In genomic region chr1:20400341-20401177, GRCh38 we compare ENCODE assay signal across 2 cellular contexts.
TF ChIP-seq lines count a peak whose summit lies in the region.

No MANE protein-coding gene starts in this region.

TF ChIP-seq in GM23338, 12 proteins besides CTCF, POLR2A, EP300 and RAD21:
- TF ChIP-seq EZH2 (IDR thresholded peaks at IDR 0.05; ENCODE audit: low read depth, unreplicated experiment) (no peak), NANOG (IDR thresholded peaks at IDR 0.05; ENCODE audit: borderline replicate concordance) (no peak), ZNF331 (CRISPR knock-in tag; IDR thresholded peaks at IDR 0.05; ENCODE audit: low read depth) (no peak), CREB1 (CRISPR knock-in tag; IDR thresholded peaks at IDR 0.05; ENCODE audit: low read depth) (no peak), STAT1 (IDR thresholded peaks at IDR 0.05; ENCODE audit: unreplicated experiment) (no peak), JUNB (IDR thresholded peaks at IDR 0.05; ENCODE audit: unreplicated experiment) (no peak), ZNF462 (CRISPR knock-in tag; IDR thresholded peaks at IDR 0.05) (no peak), ZNF114 (CRISPR knock-in tag; IDR thresholded peaks at IDR 0.05) (no peak), ETS1 (IDR thresholded peaks at IDR 0.05) (no peak), POLR2AphosphoS5 (IDR thresholded peaks at IDR 0.05; ENCODE audit: low read depth) (no peak), EZH2phosphoT487 (IDR thresholded peaks at IDR 0.05; ENCODE audit: unreplicated experiment) (no peak), REST (IDR thresholded peaks at IDR 0.05; ENCODE audit: unreplicated experiment) (no peak)
TF ChIP-seq in GM23338: peak in this region for 0.

TF ChIP-seq in K562, 482 proteins besides CTCF, POLR2A, EP300 and RAD21:
- TF ChIP-seq HDAC2 (IDR thresholded peaks at IDR 0.05) (peak; percentile 59; the same call in 1 of the 2 replicates), CHD4 (IDR thresholded peaks at IDR 0.05; ENCODE audit: insufficient read depth, insufficient replicate concordance, low read depth, low read length, poor library complexity, severe bottlenecking) (no peak), KDM1A (IDR thresholded peaks at IDR 0.05) (peak; percentile 53 to 55; a peak in 3 of 4 replicates), BCOR (IDR thresholded peaks at IDR 0.05) (peak; percentile 78), SAFB (IDR thresholded peaks at IDR 0.05; ENCODE audit: borderline replicate concordance, low read depth, low read length) (no peak), PTBP1 (IDR thresholded peaks at IDR 0.05; ENCODE audit: low read depth, low read length) (peak; percentile 54; the same call in 1 of the 2 replicates), LEF1 (IDR thresholded peaks at IDR 0.05) (no peak), RBM25 (IDR thresholded peaks at IDR 0.05; ENCODE audit: low read depth, low read length, severe bottlenecking) (peak; percentile 96), ZFP36 (IDR thresholded peaks at IDR 0.05; ENCODE audit: low read depth, low read length, partially characterized antibody) (peak; percentile 89), TGIF2 (CRISPR knock-in tag; IDR thresholded peaks at IDR 0.05) (no peak), U2AF2 (optimal IDR thresholded peaks at IDR 0.05; ENCODE audit: low read depth, low read length) (no peak), ZNF785 (CRISPR knock-in tag; IDR thresholded peaks at IDR 0.05) (no peak), FOXO4 (CRISPR knock-in tag; IDR thresholded peaks at IDR 0.05) (no peak), KAT8 (IDR thresholded peaks at IDR 0.05; ENCODE audit: low read depth) (no peak)
